Comparison of ENCODE assay signal across 12 cellular contexts in genomic region chr22:40511604-40512003, GRCh38.
DNase-seq lines count a peak whose midpoint lies in the region; ATAC-seq and TF ChIP-seq lines count a peak whose summit lies in the region.
"Had no signal": no experiment of that assay in that cellular context is flagged by ENCODE, and none has a peak within 500 bp of the region (broad histone marks: within the 10 kb centered on the region; RNA-seq: fewer than 3 reads in every experiment).

No MANE protein-coding gene starts in this region.

- H3K9me3 ChIP-seq in Loucy (ENCODE audit: insufficient read depth, low read depth, low read length): no peaks in the 10 kb centered on the region
- H3K9me3 ChIP-seq in hepatocyte (ENCODE audit: low read depth): no peaks in the 10 kb centered on the region
- no peaks in the 10 kb centered on the region for H3K9me3 ChIP-seq in subcutaneous abdominal adipose tissue (ENCODE audit: control insufficient read depth in 5 of 5, low read length in 5 of 5)
- no peaks in the 10 kb centered on the region for H3K9me3 ChIP-seq in A673 (ENCODE audit: low read depth, low read length, poor library complexity, severe bottlenecking)

- TF ChIP-seq CTCF in Loucy (conservative IDR thresholded peaks at IDR 0.05; ENCODE audit: low read length) (0 out of 2 replicates have a peak, but pooled peaks have one; percentile 14), MCF 10A (IDR thresholded peaks at IDR 0.05; ENCODE audit: unreplicated experiment) (no peak), hepatocyte (IDR thresholded peaks at IDR 0.05; ENCODE audit: poor library complexity) (no peak), A673 (conservative IDR thresholded peaks at IDR 0.05; ENCODE audit: low read depth, low read length) (no peak)

- POLR2A ChIA-PET in MCF 10A (lab: Yijun Ruan, JAX) (interaction anchor here (0.6 to 2.4 kb wide), 10 partner anchors 14 to 141 kb away, joined by 3 to 32 read pairs (median 14); partner anchors contain the start of gene MRTFA), A673 (lab: Charles Lee; ENCODE audit: low non-redundant PET) (no interaction called here)

- CTCF ChIA-PET in MCF 10A (lab: Yijun Ruan, JAX) (interaction anchor here (0.7 to 2.1 kb wide), 2 partner anchors 13 to 32 kb away, joined by 3 to 23 read pairs; no protein-coding TSS in a partner anchor), A673 (lab: Charles Lee) (no interaction called here)

- H3K27me3 ChIP-seq in Loucy (ENCODE audit: insufficient read depth, low read length, poor library complexity, severe bottlenecking) (no peaks in the 10 kb centered on the region), hepatocyte (no peaks in the 10 kb centered on the region), subcutaneous abdominal adipose tissue (ENCODE audit: control insufficient read depth in 5 of 5, insufficient read depth in 4 of 5, low read length in 5 of 5) (no peaks in the 10 kb centered on the region), A673 (replicated peaks; ENCODE audit: insufficient read depth, low read depth, low read length, poor library complexity) (no peaks in the 10 kb centered on the region)

- ATAC-seq in GM21619 (IDR thresholded peaks at IDR 0.05; ENCODE audit: unreplicated experiment) (no peak), HG02870 (IDR thresholded peaks at IDR 0.05; ENCODE audit: unreplicated experiment) (no peak)
- ATAC-seq: activated naive CD4-positive, alpha-beta T cell treated with anti-CD3 and anti-CD28 coated beads, Interleukin-2, amount 50 U/mL, for 72 hours; left colon had no signal

- peaks cover 3% of the 10 kb centered on the region; the same call in 1 of the 2 replicates for H3K79me2 ChIP-seq in Loucy (ENCODE audit: insufficient read depth, low read length)
- peaks cover 32% of the 10 kb centered on the region for H3K79me2 ChIP-seq in hepatocyte

- H3K27ac ChIP-seq in hepatocyte (peak overlapping the region; percentile 21), subcutaneous abdominal adipose tissue (ENCODE audit: low read depth, low read length) (peak overlapping the region; percentile 64), A673 (ENCODE audit: low read depth, low read length, poor library complexity, severe bottlenecking) (no peak overlapping the region)

- peaks cover 38% of the 10 kb centered on the region for H3K4me1 Mint-ChIP-seq in MCF 10A (ENCODE audit: insufficient read depth, unreplicated experiment)

- H3K9me3 Mint-ChIP-seq in MCF 10A (ENCODE audit: unreplicated experiment): no peaks in the 10 kb centered on the region
- H3K9me3 Mint-ChIP-seq: activated CD4-positive, alpha-beta T cell treated with anti-CD3 and anti-CD28 coated beads, Interleukin-2, amount 10 ng/mL, durations not matched to agents 7 days and 5 days; activated naive CD4-positive, alpha-beta T cell treated with anti-CD3 and anti-CD28 coated beads, Interleukin-2, amount 50 U/mL, for 72 hours had no signal

- H3K4me2 ChIP-seq in Loucy (ENCODE audit: low read depth, low read length, poor library complexity, severe bottlenecking): no peak overlapping the region
- no peak overlapping the region for H3K4me2 ChIP-seq in hepatocyte

- no peak overlapping the region for H3K4me3 ChIP-seq in Loucy (ENCODE audit: low read length, poor library complexity, severe bottlenecking)
- no peak overlapping the region for H3K4me3 ChIP-seq in hepatocyte
- no peak overlapping the region for H3K4me3 ChIP-seq in subcutaneous abdominal adipose tissue (ENCODE audit: low read depth in 1 of 5, low read length in 5 of 5)
- H3K4me3 ChIP-seq in A673 (ENCODE audit: low read depth, low read length, poor library complexity, severe bottlenecking): no peak overlapping the region

- BruUV-seq in MCF 10A (replicated peaks; lab: Mats Ljungman, UMichigan) (no TSS peak), A673 (replicated peaks; lab: Mats Ljungman, UMichigan) (no TSS peak)

- H4K20me1 ChIP-seq in Loucy (ENCODE audit: insufficient read depth, low read length, poor library complexity, severe bottlenecking) (no peaks in the 10 kb centered on the region), hepatocyte (ENCODE audit: insufficient read depth, poor library complexity, severe bottlenecking) (no peaks in the 10 kb centered on the region)

- no peak overlapping the region for H3K4me3 Mint-ChIP-seq in MCF 10A (ENCODE audit: unreplicated experiment)
- H3K4me3 Mint-ChIP-seq: activated CD4-positive, alpha-beta T cell treated with anti-CD3 and anti-CD28 coated beads, Interleukin-2, amount 10 ng/mL, durations not matched to agents 7 days and 5 days had no signal

- no peak overlapping the region for H2AFZ ChIP-seq in Loucy (ENCODE audit: low read length)
- no peak overlapping the region for H2AFZ ChIP-seq in hepatocyte

- H3K36me3 ChIP-seq in Loucy (ENCODE audit: insufficient read depth, low read length) (no peaks in the 10 kb centered on the region; the same call in 1 of the 2 replicates), hepatocyte (replicated peaks; ENCODE audit: insufficient read depth, low read depth) (no peaks in the 10 kb centered on the region), subcutaneous abdominal adipose tissue (ENCODE audit: control insufficient read depth in 5 of 5, insufficient read depth in 5 of 5, low read length in 5 of 5) (no peaks in the 10 kb centered on the region), A673 (ENCODE audit: insufficient read depth, low read length, poor library complexity, severe bottlenecking) (no peaks in the 10 kb centered on the region)

- peaks cover 9% of the 10 kb centered on the region for H3K36me3 Mint-ChIP-seq in MCF 10A (ENCODE audit: insufficient read depth, unreplicated experiment)
- H3K36me3 Mint-ChIP-seq: activated naive CD4-positive, alpha-beta T cell treated with anti-CD3 and anti-CD28 coated beads, Interleukin-2, amount 50 U/mL, for 72 hours had no signal

- H3F3A ChIP-seq in Loucy (ENCODE audit: low read depth): no peaks in the 10 kb centered on the region

- intact Hi-C loops in MCF 10A (cut with micrococcal nuclease) (no loop called here), A673 (cut with micrococcal nuclease; ENCODE audit: unreplicated experiment) (no loop called here)

- peak; percentile 60 for DNase-seq in MCF 10A (ENCODE audit: unreplicated experiment)
- DNase-seq in hepatocyte (ENCODE audit: low spot score): no peak
- no peak for DNase-seq in HuH-7.5 (ENCODE audit: low spot score)
- DNase-seq in A673 (ENCODE audit: low spot score): no peak
- DNase-seq: activated CD4-positive, alpha-beta T cell treated with anti-CD3 and anti-CD28 coated beads, Interleukin-2, amount 10 ng/mL, durations not matched to agents 7 days and 5 days; DMS79; left colon had no signal

- H3K27ac Mint-ChIP-seq in MCF 10A (ENCODE audit: low read depth, unreplicated experiment): peak overlapping the region; percentile 85
- H3K27ac Mint-ChIP-seq: activated CD4-positive, alpha-beta T cell treated with anti-CD3 and anti-CD28 coated beads, Interleukin-2, amount 10 ng/mL, durations not matched to agents 7 days and 5 days; activated naive CD4-positive, alpha-beta T cell treated with anti-CD3 and anti-CD28 coated beads, Interleukin-2, amount 50 U/mL, for 72 hours had no signal

- H3K9me2 ChIP-seq in Loucy (replicated peaks; ENCODE audit: low read depth, low read length): no peaks in the 10 kb centered on the region
- H3K9me2 ChIP-seq in hepatocyte (replicated peaks; ENCODE audit: insufficient read depth): no peaks in the 10 kb centered on the region

- no peaks in the 10 kb centered on the region for H3K4me1 ChIP-seq in Loucy (ENCODE audit: insufficient read depth, low read length, poor library complexity, severe bottlenecking)
- H3K4me1 ChIP-seq in hepatocyte (ENCODE audit: insufficient read depth): peaks cover 28% of the 10 kb centered on the region
- peaks cover 17 to 52% (median 43%) of the 10 kb centered on the region in 5 donors for H3K4me1 ChIP-seq in subcutaneous abdominal adipose tissue (ENCODE audit: control insufficient read depth in 5 of 5, insufficient read depth in 5 of 5, low read length in 5 of 5)
- H3K4me1 ChIP-seq in A673 (ENCODE audit: insufficient read depth, low read length, poor library complexity, severe bottlenecking): peaks cover 30% of the 10 kb centered on the region

- H3K9ac ChIP-seq in Loucy (ENCODE audit: low read depth, low read length, poor library complexity, severe bottlenecking) (no peak overlapping the region), subcutaneous abdominal adipose tissue (ENCODE audit: low read length in 5 of 5) (no peak overlapping the region)

- no peaks in the 10 kb centered on the region for H3K27me3 Mint-ChIP-seq in MCF 10A (ENCODE audit: insufficient read depth, unreplicated experiment)
- H3K27me3 Mint-ChIP-seq: activated CD4-positive, alpha-beta T cell treated with anti-CD3 and anti-CD28 coated beads, Interleukin-2, amount 10 ng/mL, durations not matched to agents 7 days and 5 days had no signal
